1 cellular context compared by ENCODE assay signal in the genomic region with DNA sequence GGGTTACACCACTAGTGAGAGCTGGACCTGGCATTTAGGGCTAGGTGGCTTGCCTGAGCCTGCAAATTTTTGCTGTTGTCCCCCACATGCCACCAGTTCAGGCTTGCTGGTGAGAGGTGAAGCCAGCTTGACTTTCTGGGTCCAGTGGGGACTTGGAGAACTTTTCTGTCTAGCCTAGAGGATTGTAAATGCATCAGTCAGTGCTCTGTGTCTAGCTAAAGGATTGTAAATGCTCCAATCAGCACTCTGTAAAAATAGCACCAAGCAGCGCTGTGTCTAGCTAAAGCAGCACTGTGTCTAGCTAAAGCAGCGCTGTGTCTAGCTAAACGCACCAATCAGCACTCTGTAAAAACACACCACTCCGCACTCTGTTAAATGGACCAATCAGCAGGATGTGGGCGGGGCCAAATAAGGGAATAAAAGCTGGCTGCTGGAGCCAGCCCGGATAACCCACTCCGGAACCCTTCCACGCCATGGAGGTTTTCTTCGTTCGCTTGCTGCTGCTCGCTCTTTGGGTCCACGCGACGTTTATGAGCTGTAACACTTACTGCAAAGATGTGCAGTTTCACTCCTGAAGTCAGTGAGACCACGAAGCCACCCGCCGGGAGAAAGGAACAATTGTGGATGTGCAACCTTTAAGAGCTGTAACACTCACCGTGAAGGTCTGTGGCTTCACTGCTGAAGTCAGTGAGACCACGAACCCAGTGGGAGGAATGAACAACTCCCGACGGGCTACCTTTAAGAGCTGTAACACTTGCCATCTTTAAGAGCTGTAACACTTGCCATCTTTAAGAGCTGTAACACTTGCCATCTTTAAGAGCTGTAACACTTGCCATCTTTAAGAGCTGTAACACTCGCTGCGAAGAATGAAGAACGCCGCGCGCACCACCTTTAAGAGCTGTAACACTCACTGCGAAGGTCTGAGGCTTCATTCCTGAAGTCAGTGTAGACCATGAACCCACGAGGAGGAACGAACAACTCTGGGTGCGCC.
TF ChIP-seq lines count a peak whose summit lies in the region.

No MANE protein-coding gene starts in this region.

TF ChIP-seq in K562, 482 proteins besides CTCF, POLR2A, EP300 and RAD21 (continued from another document and continues in another):
- peak; percentile 57; the same call in 1 of the 2 replicates for TF ChIP-seq ARID3A (IDR thresholded peaks at IDR 0.05; ENCODE audit: borderline replicate concordance, low read depth, low read length)
- peak; percentile 99 for TF ChIP-seq GTF2E2 (tag; IDR thresholded peaks at IDR 0.05)
- peak; percentile 51; the same call in 1 of the 2 replicates for TF ChIP-seq XRCC5 (IDR thresholded peaks at IDR 0.05; ENCODE audit: low read depth, low read length)
- no peak for TF ChIP-seq EHMT2 (IDR thresholded peaks at IDR 0.05)
- TF ChIP-seq ESRRA (IDR thresholded peaks at IDR 0.05; ENCODE audit: borderline replicate concordance, low read depth) = peak; percentile 65; the same call in 1 of the 2 replicates
- peak; percentile 85 for TF ChIP-seq TOE1 (IDR thresholded peaks at IDR 0.05; ENCODE audit: borderline replicate concordance)
- TF ChIP-seq TOE1 (CRISPR knock-in tag; IDR thresholded peaks at IDR 0.05; ENCODE audit: borderline replicate concordance, low read depth) = no peak
- TF ChIP-seq SMARCA5 (IDR thresholded peaks at IDR 0.05) = no peak
- peak; percentile 50 to 64; a peak in 2 of 4 replicates for TF ChIP-seq FOXK2 (conservative IDR thresholded peaks at IDR 0.05 in 1 of 2, IDR thresholded peaks at IDR 0.05 in 1 of 2; ENCODE audit: low read depth in 2 of 2)
- TF ChIP-seq ZNF57 (CRISPR knock-in tag; IDR thresholded peaks at IDR 0.05) = peak; percentile 76; the same call in 1 of the 2 replicates
- no peak for TF ChIP-seq IRF1 (CRISPR knock-in tag; IDR thresholded peaks at IDR 0.05; ENCODE audit: borderline replicate concordance)
- no peak for TF ChIP-seq ZNF280A (IDR thresholded peaks at IDR 0.05; ENCODE audit: low read depth, partially characterized antibody)
- TF ChIP-seq TAF15 (IDR thresholded peaks at IDR 0.05; ENCODE audit: low read depth, low read length) = no peak
- peak; percentile 82 for TF ChIP-seq ETV5 (CRISPR knock-in tag; IDR thresholded peaks at IDR 0.05; ENCODE audit: low read depth)
- peak; percentile 94 for TF ChIP-seq TARDBP (IDR thresholded peaks at IDR 0.05)
- TF ChIP-seq ETS1 (conservative IDR thresholded peaks at IDR 0.05; ENCODE audit: control insufficient read depth, low read depth, low read length) = peak; percentile 42; the same call in 1 of the 2 replicates
- no peak; the same call in 1 of the 2 replicates for TF ChIP-seq E2F4 (CRISPR knock-in tag; IDR thresholded peaks at IDR 0.05; ENCODE audit: low read depth)
- peak; percentile 59; the same call in 1 of the 2 replicates for TF ChIP-seq ZFP91 (CRISPR knock-in tag; IDR thresholded peaks at IDR 0.05)
- TF ChIP-seq PTBP1 (IDR thresholded peaks at IDR 0.05; ENCODE audit: low read depth, low read length) = 0 out of 2 replicates have a peak, but pooled peaks have one; percentile 50
- peak; percentile 100 for TF ChIP-seq THRAP3 (IDR thresholded peaks at IDR 0.05; ENCODE audit: borderline replicate concordance)
- TF ChIP-seq SUPT5H (IDR thresholded peaks at IDR 0.05) = peak; percentile 100
- TF ChIP-seq TBL1XR1 (IDR thresholded peaks at IDR 0.05; ENCODE audit: low read length in 2 of 2) = peak; percentile 88 to 89
- TF ChIP-seq, protein P1, sequence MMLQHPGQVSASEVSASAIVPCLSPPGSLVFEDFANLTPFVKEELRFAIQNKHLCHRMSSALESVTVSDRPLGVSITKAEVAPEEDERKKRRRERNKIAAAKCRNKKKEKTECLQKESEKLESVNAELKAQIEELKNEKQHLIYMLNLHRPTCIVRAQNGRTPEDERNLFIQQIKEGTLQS (IDR thresholded peaks at IDR 0.05) = no peak
- TF ChIP-seq, protein P1 (CRISPR knock-in tag; conservative IDR thresholded peaks at IDR 0.05) = peak; percentile 89
- TF ChIP-seq ZNF507 (tag; conservative IDR thresholded peaks at IDR 0.05) = no peak
- no peak for TF ChIP-seq RBM17 (IDR thresholded peaks at IDR 0.05; ENCODE audit: borderline replicate concordance, low read depth, low read length)
- no peak for TF ChIP-seq KLF16 (IDR thresholded peaks at IDR 0.05)
- TF ChIP-seq GTF2F1 (IDR thresholded peaks at IDR 0.05; ENCODE audit: low read depth, low read length) = peak; percentile 98
- TF ChIP-seq TAF1 (IDR thresholded peaks at IDR 0.05; ENCODE audit: control insufficient read depth, extremely low read depth, insufficient read depth, low read length, severe bottlenecking) = peak; percentile 97
- TF ChIP-seq, protein P2, sequence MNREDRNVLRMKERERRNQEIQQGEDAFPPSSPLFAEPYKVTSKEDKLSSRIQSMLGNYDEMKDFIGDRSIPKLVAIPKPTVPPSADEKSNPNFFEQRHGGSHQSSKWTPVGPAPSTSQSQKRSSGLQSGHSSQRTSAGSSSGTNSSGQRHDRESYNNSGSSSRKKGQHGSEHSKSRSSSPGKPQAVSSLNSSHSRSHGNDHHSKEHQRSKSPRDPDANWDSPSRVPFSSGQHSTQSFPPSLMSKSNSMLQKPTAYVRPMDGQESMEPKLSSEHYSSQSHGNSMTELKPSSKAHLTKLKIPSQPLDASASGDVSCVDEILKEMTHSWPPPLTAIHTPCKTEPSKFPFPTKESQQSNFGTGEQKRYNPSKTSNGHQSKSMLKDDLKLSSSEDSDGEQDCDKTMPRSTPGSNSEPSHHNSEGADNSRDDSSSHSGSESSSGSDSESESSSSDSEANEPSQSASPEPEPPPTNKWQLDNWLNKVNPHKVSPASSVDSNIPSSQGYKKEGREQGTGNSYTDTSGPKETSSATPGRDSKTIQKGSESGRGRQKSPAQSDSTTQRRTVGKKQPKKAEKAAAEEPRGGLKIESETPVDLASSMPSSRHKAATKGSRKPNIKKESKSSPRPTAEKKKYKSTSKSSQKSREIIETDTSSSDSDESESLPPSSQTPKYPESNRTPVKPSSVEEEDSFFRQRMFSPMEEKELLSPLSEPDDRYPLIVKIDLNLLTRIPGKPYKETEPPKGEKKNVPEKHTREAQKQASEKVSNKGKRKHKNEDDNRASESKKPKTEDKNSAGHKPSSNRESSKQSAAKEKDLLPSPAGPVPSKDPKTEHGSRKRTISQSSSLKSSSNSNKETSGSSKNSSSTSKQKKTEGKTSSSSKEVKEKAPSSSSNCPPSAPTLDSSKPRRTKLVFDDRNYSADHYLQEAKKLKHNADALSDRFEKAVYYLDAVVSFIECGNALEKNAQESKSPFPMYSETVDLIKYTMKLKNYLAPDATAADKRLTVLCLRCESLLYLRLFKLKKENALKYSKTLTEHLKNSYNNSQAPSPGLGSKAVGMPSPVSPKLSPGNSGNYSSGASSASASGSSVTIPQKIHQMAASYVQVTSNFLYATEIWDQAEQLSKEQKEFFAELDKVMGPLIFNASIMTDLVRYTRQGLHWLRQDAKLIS (CRISPR knock-in tag; IDR thresholded peaks at IDR 0.05) = peak; percentile 100
- TF ChIP-seq ZNF24 (IDR thresholded peaks at IDR 0.05) = peak; percentile 78; the same call in 1 of the 2 replicates
- TF ChIP-seq, protein P3, sequence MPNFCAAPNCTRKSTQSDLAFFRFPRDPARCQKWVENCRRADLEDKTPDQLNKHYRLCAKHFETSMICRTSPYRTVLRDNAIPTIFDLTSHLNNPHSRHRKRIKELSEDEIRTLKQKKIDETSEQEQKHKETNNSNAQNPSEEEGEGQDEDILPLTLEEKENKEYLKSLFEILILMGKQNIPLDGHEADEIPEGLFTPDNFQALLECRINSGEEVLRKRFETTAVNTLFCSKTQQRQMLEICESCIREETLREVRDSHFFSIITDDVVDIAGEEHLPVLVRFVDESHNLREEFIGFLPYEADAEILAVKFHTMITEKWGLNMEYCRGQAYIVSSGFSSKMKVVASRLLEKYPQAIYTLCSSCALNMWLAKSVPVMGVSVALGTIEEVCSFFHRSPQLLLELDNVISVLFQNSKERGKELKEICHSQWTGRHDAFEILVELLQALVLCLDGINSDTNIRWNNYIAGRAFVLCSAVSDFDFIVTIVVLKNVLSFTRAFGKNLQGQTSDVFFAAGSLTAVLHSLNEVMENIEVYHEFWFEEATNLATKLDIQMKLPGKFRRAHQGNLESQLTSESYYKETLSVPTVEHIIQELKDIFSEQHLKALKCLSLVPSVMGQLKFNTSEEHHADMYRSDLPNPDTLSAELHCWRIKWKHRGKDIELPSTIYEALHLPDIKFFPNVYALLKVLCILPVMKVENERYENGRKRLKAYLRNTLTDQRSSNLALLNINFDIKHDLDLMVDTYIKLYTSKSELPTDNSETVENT (CRISPR knock-in tag; IDR thresholded peaks at IDR 0.05) = peak; percentile 97
- TF ChIP-seq ZBTB43 (CRISPR knock-in tag; IDR thresholded peaks at IDR 0.05) = peak; percentile 60
- no peak for TF ChIP-seq ZNF512 (tag; IDR thresholded peaks at IDR 0.05)
